Comparison of ENCODE assay signal across 10 cellular contexts in genomic region chr19:38210458-38210987, GRCh38. TPM values are rescaled to one million over a fixed set of nuclear protein-coding genes. Genes with fewer than 3 reads are reported as not detected.
DNase-seq lines count a peak whose midpoint lies in the region; ATAC-seq, FAIRE-seq and TF ChIP-seq lines count a peak whose summit lies in the region.
"Had no signal": no experiment of that assay in that cellular context is flagged by ENCODE, and none has a peak within 500 bp of the region (broad histone marks: within the 10 kb centered on the region; RNA-seq: fewer than 3 reads in every experiment).

No MANE protein-coding gene starts in this region.

- H3K4ac ChIP-seq in IMR-90 (ENCODE audit: low read depth, low read length) = no peak overlapping the region

- H4K20me1 ChIP-seq in IMR-90 (ENCODE audit: insufficient read depth, low read length) (peaks cover 14% of the 10 kb centered on the region), astrocyte (ENCODE audit: insufficient read depth, low read length) (peaks cover 19% of the 10 kb centered on the region), smooth muscle cell (ENCODE audit: low read depth) (no peaks in the 10 kb centered on the region)

- TF ChIP-seq RAD21 in IMR-90 (IDR thresholded peaks at IDR 0.05; ENCODE audit: low read length) = no peak

- H3K27me3 ChIP-seq in IMR-90 (ENCODE audit: control insufficient read depth, insufficient read depth, low read length) (no peaks in the 10 kb centered on the region), astrocyte (ENCODE audit: insufficient read depth, low read length) (no peaks in the 10 kb centered on the region), smooth muscle cell (ENCODE audit: low read depth) (peaks cover 33% of the 10 kb centered on the region)

- H2AK5ac ChIP-seq in IMR-90 (ENCODE audit: low read depth, low read length) = no peak overlapping the region

- dilution Hi-C loops in IMR-90 (cut with HindIII; ENCODE audit: low sequenced_read_pairs, unreplicated experiment) = no loop called here

- TF ChIP-seq CTCF in IMR-90 (conservative IDR thresholded peaks at IDR 0.05; ENCODE audit: low read depth, low read length) = no peak
- TF ChIP-seq CTCF in astrocyte (IDR thresholded peaks at IDR 0.05; ENCODE audit: insufficient read depth, low read depth, low read length) = no peak
- no peak for TF ChIP-seq CTCF in smooth muscle cell (IDR thresholded peaks at IDR 0.05; ENCODE audit: borderline replicate concordance, insufficient read depth, poor library complexity, severe bottlenecking)

- no peak overlapping the region for H2BK5ac ChIP-seq in IMR-90 (ENCODE audit: low read depth, low read length, poor library complexity, severe bottlenecking)

- no peaks in the 10 kb centered on the region for H3K79me2 ChIP-seq in astrocyte (ENCODE audit: insufficient read depth, low read length)
- no peaks in the 10 kb centered on the region for H3K79me2 ChIP-seq in smooth muscle cell (ENCODE audit: low read depth)

- peaks cover 0 to 9% of the 10 kb centered on the region in 2 experiments; a peak in 2 of 4 replicates for H3K79me1 ChIP-seq in IMR-90 (ENCODE audit: low read depth in 1 of 2, low read length in 2 of 2)

- H2AFZ ChIP-seq in IMR-90 (replicated peaks; ENCODE audit: low read length, poor library complexity) (peak overlapping the region; percentile 57), astrocyte (ENCODE audit: low read depth, low read length) (no peak overlapping the region), smooth muscle cell (ENCODE audit: low read depth) (no peak overlapping the region)

- CTCF ChIA-PET in IMR-90 (lab: Yijun Ruan, JAX) = no interaction called here

- no peak overlapping the region for H4K91ac ChIP-seq in IMR-90 (ENCODE audit: insufficient read depth, low read depth, low read length)

- TF ChIP-seq POLR2A in IMR-90 (IDR thresholded peaks at IDR 0.05; ENCODE audit: low read depth, low read length) = no peak

- POLR2A ChIA-PET in IMR-90 (lab: Charles Lee; ENCODE audit: unreplicated experiment) = interaction anchor here (0.7 kb wide), 1 partner anchor 11 kb away, joined by 4 read pairs; no protein-coding TSS in a partner anchor

- H3K4me1 Mint-ChIP-seq in astrocyte (ENCODE audit: low read depth, unreplicated experiment) = peaks cover 16% of the 10 kb centered on the region

- BruUV-seq in IMR-90 (replicated peaks; lab: Mats Ljungman, UMichigan) = no TSS peak

- 20% methylated on average over 1 of the region's 24 CpGs; no CpG with 5 or more reads in 1 of the 2 experiments for WGBS in IMR-90 (ENCODE audit: extremely low coverage in 2 of 2, insufficient read length in 1 of 2), 2 experiments
- 3% methylated on average over 18 of the region's 24 CpGs for WGBS in smooth muscle cell (ENCODE audit: low lambda C conversion rate)

- peaks cover 14% of the 10 kb centered on the region for H3K4me1 ChIP-seq in IMR-90 (ENCODE audit: control insufficient read depth, insufficient read depth, low read length)
- peaks cover 36% of the 10 kb centered on the region for H3K4me1 ChIP-seq in astrocyte (ENCODE audit: insufficient read depth, low read length)
- H3K4me1 ChIP-seq in smooth muscle cell (ENCODE audit: low read depth) = peaks cover 29% of the 10 kb centered on the region
- H3K4me1 ChIP-seq: adrenal gland had no signal

- H3K4me2 ChIP-seq in IMR-90 (ENCODE audit: low read depth, low read length) (peak overlapping the region; percentile 82; the same call in 1 of the 2 replicates), astrocyte (ENCODE audit: low read length) (peak overlapping the region; percentile 69), smooth muscle cell (peak overlapping the region; percentile 79)

- no peak overlapping the region for H4K8ac ChIP-seq in IMR-90 (ENCODE audit: low read depth in 2 of 2, low read length in 2 of 2)

- no peaks in the 10 kb centered on the region for H3F3A ChIP-seq in smooth muscle cell (ENCODE audit: low read depth)

- H3K9me1 ChIP-seq in IMR-90 (ENCODE audit: insufficient read depth, low read length) = peaks cover 9% of the 10 kb centered on the region

- in situ Hi-C loops in IMR-90 (cut with MboI; ENCODE audit: low sequenced_read_pairs) = no loop called here

- H3K23ac ChIP-seq in IMR-90 (ENCODE audit: low read depth, low read length) = no peak overlapping the region

- peak; percentile 51 for ATAC-seq in IMR-90 (ENCODE audit: low read depth)
- ATAC-seq in esophagus mucosa = no peak
- ATAC-seq in GM19452 (IDR thresholded peaks at IDR 0.05; ENCODE audit: unreplicated experiment) = no peak
- ATAC-seq in HG03354 (IDR thresholded peaks at IDR 0.05; ENCODE audit: poor library complexity, severe bottlenecking, unreplicated experiment) = no peak

- no peak overlapping the region for H3K14ac ChIP-seq in IMR-90 (replicated peaks; ENCODE audit: low read depth, low read length)

- H3K27me3 Mint-ChIP-seq in astrocyte (ENCODE audit: low read depth, unreplicated experiment) = peaks cover 3% of the 10 kb centered on the region

- H3K36me3 ChIP-seq in IMR-90 (ENCODE audit: control insufficient read depth, insufficient read depth, low read length) (peaks cover 5% of the 10 kb centered on the region; the same call in 1 of the 2 replicates), astrocyte (ENCODE audit: insufficient read depth, low read length) (no peaks in the 10 kb centered on the region), smooth muscle cell (ENCODE audit: low read depth) (no peaks in the 10 kb centered on the region)

- no peak overlapping the region for H3K18ac ChIP-seq in IMR-90 (ENCODE audit: low read depth, low read length)

- no peak overlapping the region for H2BK20ac ChIP-seq in IMR-90 (ENCODE audit: low read depth, low read length)

- DNase-seq in IMR-90 (peak; percentile 28), astrocyte (ENCODE audit: low read depth) (no peak), iPS-NIHi7 (ENCODE audit: extremely low spot score) (peak; percentile 91), smooth muscle cell (lab: John Stamatoyannopoulos, UW; ENCODE audit: unreplicated experiment) (peak; percentile 18), cerebellar nuclear complex (lab: John Stamatoyannopoulos, UW) (no peak)
- DNase-seq: OCI-M1 had no signal

- intact Hi-C loops in IMR-90 (cut with micrococcal nuclease) = no loop called here

- H2BK15ac ChIP-seq in IMR-90 (ENCODE audit: low read depth, low read length) = no peak overlapping the region

- peak overlapping the region; percentile 51 for H2AK9ac ChIP-seq in IMR-90 (replicated peaks; ENCODE audit: low read depth, low read length, poor library complexity)

- FAIRE-seq in astrocyte (lab: Jason Lieb, UNC) = no peak

- H2BK120ac ChIP-seq in IMR-90 (ENCODE audit: low read depth, low read length) = no peak overlapping the region

- H3K36me3 Mint-ChIP-seq in astrocyte (ENCODE audit: low read depth, unreplicated experiment) = peaks cover 2% of the 10 kb centered on the region

- H3K27ac ChIP-seq in IMR-90 (ENCODE audit: insufficient read depth, low read length) = no peak overlapping the region
- H3K27ac ChIP-seq in astrocyte (ENCODE audit: low read depth, low read length) = no peak overlapping the region
- H3K27ac ChIP-seq in smooth muscle cell (ENCODE audit: low read depth) = no peak overlapping the region

- no peak overlapping the region for H3K56ac ChIP-seq in IMR-90 (ENCODE audit: extremely low read depth, insufficient read depth, low read length)

- H4K5ac ChIP-seq in IMR-90 (ENCODE audit: low read depth, low read length) = no peak overlapping the region

- H3K4me3 ChIP-seq in IMR-90 (ENCODE audit: insufficient read depth, low read depth, low read length) (no peak overlapping the region), astrocyte (ENCODE audit: insufficient read depth, low read depth, low read length) (no peak overlapping the region), smooth muscle cell (peak overlapping the region; percentile 34)
- H3K4me3 ChIP-seq: adrenal gland had no signal

- H3K27ac Mint-ChIP-seq in astrocyte (ENCODE audit: unreplicated experiment) = no peak overlapping the region

- H3K9me3 Mint-ChIP-seq in astrocyte (ENCODE audit: unreplicated experiment) = peaks cover 2% of the 10 kb centered on the region

- H3K9me3 ChIP-seq in IMR-90 (ENCODE audit: control insufficient read depth, insufficient read depth, low read length) = no peaks in the 10 kb centered on the region
- no peaks in the 10 kb centered on the region for H3K9me3 ChIP-seq in astrocyte (ENCODE audit: insufficient read depth, low read depth, low read length)
- no peaks in the 10 kb centered on the region for H3K9me3 ChIP-seq in smooth muscle cell (replicated peaks; ENCODE audit: low read depth)
- H3K9me3 ChIP-seq: adrenal gland had no signal

- H3K4me3 Mint-ChIP-seq in astrocyte (ENCODE audit: unreplicated experiment) = peak overlapping the region; percentile 71

- H3K9ac ChIP-seq in IMR-90 (ENCODE audit: low read depth, low read length) (no peak overlapping the region), astrocyte (ENCODE audit: low read length) (peak overlapping the region; percentile 36), smooth muscle cell (ENCODE audit: low read depth) (no peak overlapping the region)

RNA-seq across cellular contexts. Expression of gene DPF1, which starts 13.5 kb away (rescaled TPM):
- total RNA-seq in IMR-90 (2012; rRNA removed) = 3.2 and 4.2 TPM in 2 replicates
- polyA plus RNA-seq in IMR-90 (2012; rRNA removed) = 5.5 and 6.3 TPM in 2 replicates
- polyA plus RNA-seq in IMR-90 (2012; cell fraction: cytosol; rRNA removed) = 3.5 and 3.9 TPM in 2 replicates
- polyA plus RNA-seq in IMR-90 (2012; cell fraction: nucleus; rRNA removed; ENCODE audit: low replicate concordance) = 9.4 and 15.8 TPM in 2 replicates
- 4.0 and 4.5 TPM in 2 replicates for total RNA-seq in astrocyte
- total RNA-seq in smooth muscle cell = 0.27 TPM in 1 of 2 replicates, not detected in the other
- polyA plus RNA-seq in smooth muscle cell = 2.4 and 3.1 TPM in 2 replicates
- 0.16 TPM for total RNA-seq in esophagus mucosa

RNA-seq across cellular contexts. Expression of gene PPP1R14A, which starts 45.7 kb away (rescaled TPM):
- total RNA-seq in IMR-90 (2012; rRNA removed) (not detected in 2 replicates), astrocyte (13.4 and 18.0 TPM in 2 replicates), smooth muscle cell (4.0 and 8.1 TPM in 2 replicates), esophagus mucosa (2.8 TPM)
- polyA plus RNA-seq in IMR-90 (2012; rRNA removed) (0.84 and 2.0 TPM in 2 replicates), smooth muscle cell (88.4 and 89.7 TPM in 2 replicates)
- polyA plus RNA-seq in IMR-90 (2012; cell fraction: cytosol; rRNA removed) = 5.4 and 10.2 TPM in 2 replicates
- 2.1 and 3.5 TPM in 2 replicates for polyA plus RNA-seq in IMR-90 (2012; cell fraction: nucleus; rRNA removed; ENCODE audit: low replicate concordance)

RNA-seq across cellular contexts. Expression of gene SPINT2, which starts 53.9 kb away (rescaled TPM):
- 0.28 and 0.54 TPM in 2 replicates for total RNA-seq in IMR-90 (2012; rRNA removed)
- polyA plus RNA-seq in IMR-90 (2012; rRNA removed) = 1.2 and 2.2 TPM in 2 replicates
- 1.2 and 1.8 TPM in 2 replicates for polyA plus RNA-seq in IMR-90 (2012; cell fraction: cytosol; rRNA removed)
- polyA plus RNA-seq in IMR-90 (2012; cell fraction: nucleus; rRNA removed; ENCODE audit: low replicate concordance) = 1.2 and 1.3 TPM in 2 replicates
- 119 and 171 TPM in 2 replicates for total RNA-seq in astrocyte
- 153 and 157 TPM in 2 replicates for total RNA-seq in smooth muscle cell
- 201 and 453 TPM in 2 replicates for polyA plus RNA-seq in smooth muscle cell
- total RNA-seq in esophagus mucosa = 356 TPM

Comparison
In these comparisons a context has a peak if more than half of its experiments do, and no peak if none do; other contexts are left out.
1. DNase-seq: peak in IMR-90 (single experiment), iPS-NIHi7 (single experiment) and smooth muscle cell (single experiment); none in astrocyte (single experiment) and cerebellar nuclear complex (0 of 2).
2. RNA of gene SPINT2, which starts 53.9 kb away (total RNA-seq): 356 TPM in esophagus mucosa (single experiment), 119 to 171 TPM in astrocyte and 153 to 157 TPM in smooth muscle cell; 0.28 to 0.54 TPM in IMR-90; every median in the first group is over 10 times any median in the second.
3. Peak in every context shown above with its lines, with median percentiles within 50 percentile points of each other: H3K4me2 ChIP-seq.